Comparison of ENCODE assay signal across 17 cellular contexts in the genomic region with DNA sequence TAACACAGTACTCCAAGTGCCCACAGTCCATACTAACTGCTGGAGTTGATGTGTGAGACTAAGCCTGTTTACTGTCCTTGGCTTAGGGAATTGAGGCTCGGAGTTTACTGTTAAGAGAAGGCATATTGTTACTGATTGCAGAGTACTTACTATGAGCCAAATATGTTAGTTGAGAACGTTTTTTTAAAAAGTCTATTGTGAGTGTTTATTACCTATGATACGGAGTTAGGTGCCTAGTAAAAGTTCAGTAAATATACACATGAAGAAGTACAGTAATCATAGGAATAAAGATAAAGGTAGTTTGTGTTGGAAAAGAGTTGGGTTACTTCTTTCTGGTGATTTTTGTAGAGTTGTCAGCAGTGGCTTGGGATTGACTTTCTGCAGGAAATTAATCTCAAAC. TPM values are rescaled to one million over a fixed set of nuclear protein-coding genes. Genes with fewer than 3 reads are reported as not detected.
DNase-seq lines count a peak whose midpoint lies in the region; ATAC-seq, FAIRE-seq and TF ChIP-seq lines count a peak whose summit lies in the region.
"Had no signal": no experiment of that assay in that cellular context is flagged by ENCODE, and none has a peak within 500 bp of the region (broad histone marks: within the 10 kb centered on the region; RNA-seq: fewer than 3 reads in every experiment).

No MANE protein-coding gene starts in this region.

- TF ChIP-seq POLR2A in GM12892 (IDR thresholded peaks at IDR 0.05; ENCODE audit: low read depth, low read length) = no peak

- DNase-seq in CD14-positive monocyte (ENCODE audit: low spot score) (no peak), DND-41 (no peak), mucosa of descending colon (no peak), GM12892 (ENCODE audit: insufficient read length) (no peak), psoas muscle (no peak)
- DNase-seq: activated naive CD4-positive, alpha-beta T cell treated with anti-CD3 and anti-CD28 coated beads, Interleukin-2, amount 10 ng/mL, durations not matched to agents 7 days and 5 days; BE2C; NCI-H1930; NK-92 treated with Interleukin-12 subunit alpha and Interleukin-12 subunit beta, amount 100 ng/mL, for 24 hours; stimulated activated CD4-positive, alpha-beta T cell treated with anti-CD3 and anti-CD28 coated beads, Interleukin-4, amount 100 ng/mL, for 1 hour had no signal

- peaks cover 12 to 13% of the 10 kb centered on the region in 2 donors for H3K36me3 Mint-ChIP-seq in CD14-positive monocyte

- H3K9me3 Mint-ChIP-seq in CD14-positive monocyte = peaks cover 14 to 22% (median 21%) of the 10 kb centered on the region in 7 donors

- H3K9ac ChIP-seq in DND-41 (ENCODE audit: low read depth, low read length) (no peak overlapping the region), OCI-LY3 (ENCODE audit: low read length) (no peak overlapping the region)
- H3K9ac ChIP-seq: parathyroid adenoma had no signal

- ATAC-seq in DND-41 (ENCODE audit: insufficient read depth, low read depth) (peak; percentile 34; the same call in 2 of the 3 replicates), mucosa of descending colon (peak; percentile 66), psoas muscle (no peak), HG02970 (IDR thresholded peaks at IDR 0.05; ENCODE audit: low FRiP score, unreplicated experiment) (no peak)

- H3K4me3 ChIP-seq in DND-41 (ENCODE audit: low read depth in 1 of 2, low read length in 2 of 2) (no peak overlapping the region), OCI-LY3 (ENCODE audit: low read length) (no peak overlapping the region), mucosa of descending colon (no peak overlapping the region), psoas muscle (no peak overlapping the region)
- H3K4me3 ChIP-seq: coronary artery, skin epidermis, thoracic aorta had no signal

- intact Hi-C loops in CD14-positive monocyte (cut with micrococcal nuclease) = no loop called here
- intact Hi-C loops in mucosa of descending colon (cut with DNase I, micrococcal nuclease) = no loop called here
- intact Hi-C loops in psoas muscle (cut with DNase I) = no loop called here

- peaks cover 19% of the 10 kb centered on the region for H3K9me3 ChIP-seq in DND-41 (ENCODE audit: insufficient read depth, low read length, severe bottlenecking)
- H3K9me3 ChIP-seq in OCI-LY3 (ENCODE audit: insufficient read depth, low read length) = peaks cover 11% of the 10 kb centered on the region; the same call in 1 of the 2 replicates
- H3K9me3 ChIP-seq in mucosa of descending colon = peaks cover 12% of the 10 kb centered on the region
- H3K9me3 ChIP-seq in psoas muscle = peaks cover 16% of the 10 kb centered on the region
- H3K9me3 ChIP-seq: BE2C had no signal

- H3K27me3 ChIP-seq in DND-41 (ENCODE audit: insufficient read depth, low read length, poor library complexity) = no peaks in the 10 kb centered on the region
- no peaks in the 10 kb centered on the region for H3K27me3 ChIP-seq in OCI-LY3 (ENCODE audit: low read depth, low read length)
- no peaks in the 10 kb centered on the region for H3K27me3 ChIP-seq in psoas muscle (ENCODE audit: insufficient read depth in 3 of 3, low read length in 2 of 3)
- H3K27me3 ChIP-seq: BE2C had no signal

- 53 to 68% (median 64%) methylated on average over 3 of the region's 3 CpGs for WGBS in psoas muscle, 3 donors

- H3K79me2 ChIP-seq in DND-41 (ENCODE audit: insufficient read depth, low read length) (peaks cover 96% of the 10 kb centered on the region), OCI-LY3 (ENCODE audit: low read length) (no peaks in the 10 kb centered on the region)

- no peaks in the 10 kb centered on the region for H3K27me3 Mint-ChIP-seq in CD14-positive monocyte (ENCODE audit: low read depth in 3 of 3)
- H3K27me3 Mint-ChIP-seq: activated naive CD4-positive, alpha-beta T cell treated with anti-CD3 and anti-CD28 coated beads, Interleukin-2, amount 10 ng/mL, durations not matched to agents 7 days and 5 days had no signal

- H3K4me3 Mint-ChIP-seq in CD14-positive monocyte = peak overlapping the region in 1 of 2 donors; percentile 76
- H3K4me3 Mint-ChIP-seq: activated naive CD4-positive, alpha-beta T cell treated with anti-CD3 and anti-CD28 coated beads, Interleukin-2, amount 10 ng/mL, durations not matched to agents 7 days and 5 days had no signal

- no peak for FAIRE-seq in GM12892 (lab: Jason Lieb, UNC)
- FAIRE-seq: endothelial cell of umbilical vein had no signal

- H3K4me1 Mint-ChIP-seq in CD14-positive monocyte = peaks cover 26% of the 10 kb centered on the region

- H3K4me1 ChIP-seq in DND-41 (ENCODE audit: insufficient read depth, low read length) (peaks cover 44% of the 10 kb centered on the region), OCI-LY3 (ENCODE audit: low read length) (peaks cover 8% of the 10 kb centered on the region), mucosa of descending colon (ENCODE audit: low read depth) (no peaks in the 10 kb centered on the region), psoas muscle (peaks cover 30% of the 10 kb centered on the region)
- H3K4me1 ChIP-seq: BE2C had no signal

- peak overlapping the region; percentile 26 for H3K27ac ChIP-seq in DND-41 (ENCODE audit: low read length)
- no peak overlapping the region for H3K27ac ChIP-seq in OCI-LY3 (ENCODE audit: low read length)
- no peak overlapping the region for H3K27ac ChIP-seq in psoas muscle
- H3K27ac ChIP-seq: coronary artery, parathyroid adenoma, thoracic aorta had no signal

- TF ChIP-seq CTCF in CD14-positive monocyte (IDR thresholded peaks at IDR 0.05) (no peak), DND-41 (IDR thresholded peaks at IDR 0.05; ENCODE audit: borderline replicate concordance, extremely low read depth, low read length, poor library complexity, severe bottlenecking) (no peak), OCI-LY3 (IDR thresholded peaks at IDR 0.05; ENCODE audit: low read depth, low read length) (no peak), mucosa of descending colon (IDR thresholded peaks at IDR 0.05) (no peak), psoas muscle (IDR thresholded peaks at IDR 0.05) (no peak)

- H4K20me1 ChIP-seq in DND-41 (ENCODE audit: insufficient read depth, low read length) = peaks cover 60% of the 10 kb centered on the region
- H4K20me1 ChIP-seq in OCI-LY3 (ENCODE audit: insufficient read depth, low read length) = no peaks in the 10 kb centered on the region

- H3K4me2 ChIP-seq in DND-41 (ENCODE audit: insufficient read depth, low read length) (no peak overlapping the region; the same call in 1 of the 2 replicates), OCI-LY3 (ENCODE audit: low read length) (peak overlapping the region; percentile 33)

- H3K36me3 ChIP-seq in DND-41 (ENCODE audit: insufficient read depth, low read length) (peaks cover 44% of the 10 kb centered on the region), OCI-LY3 (replicated peaks; ENCODE audit: low read depth, low read length) (peaks cover 4% of the 10 kb centered on the region), mucosa of descending colon (ENCODE audit: low read depth) (no peaks in the 10 kb centered on the region), psoas muscle (ENCODE audit: insufficient read depth in 1 of 2, low read depth in 1 of 2) (no peaks in the 10 kb centered on the region)
- H3K36me3 ChIP-seq: BE2C, thoracic aorta had no signal

- H2AFZ ChIP-seq in DND-41 (ENCODE audit: low read depth, low read length) (no peak overlapping the region), OCI-LY3 (ENCODE audit: low read depth, low read length) (no peak overlapping the region)
- H2AFZ ChIP-seq: parathyroid adenoma had no signal

- peak overlapping the region in 6 of 7 donors; percentile 10 to 89 (median 76) for H3K27ac Mint-ChIP-seq in CD14-positive monocyte
- H3K27ac Mint-ChIP-seq: activated naive CD4-positive, alpha-beta T cell treated with anti-CD3 and anti-CD28 coated beads, Interleukin-2, amount 10 ng/mL, durations not matched to agents 7 days and 5 days had no signal

RNA-seq across cellular contexts. Expression of gene ZNRF1, which starts 25.4 kb away (rescaled TPM):
- polyA plus RNA-seq in CD14-positive monocyte (1 to 10 TPM; 1.9 to 4.3 TPM), psoas muscle (10 to 100 TPM in 2 of 3 donors, 1 to 10 TPM in 1; 6.7 to 27.4 (median 15.5) TPM)
- total RNA-seq in mucosa of descending colon (10 to 100 TPM; 29.9 to 42.7 (median 39.3) TPM), psoas muscle (10 to 100 TPM; 21.1 to 57.0 (median 36.1) TPM)
- 9.2 TPM for polyA plus RNA-seq in GM12892 (2012; ENCODE audit: missing spikeins)

RNA-seq across cellular contexts. Expression of gene WDR59, which starts 39.3 kb away (rescaled TPM):
- polyA plus RNA-seq in CD14-positive monocyte = 1 to 10 TPM; 6.7 to 7.8 TPM
- total RNA-seq in mucosa of descending colon = 10 to 100 TPM; 47.3 to 74.9 (median 70.1) TPM
- polyA plus RNA-seq in GM12892 (2012; ENCODE audit: missing spikeins) = 54.7 TPM
- total RNA-seq in psoas muscle = 10 to 100 TPM; 30.6 to 48.2 (median 31.7) TPM
- polyA plus RNA-seq in psoas muscle = 10 to 100 TPM; 12.0 to 24.0 (median 14.7) TPM

Comparison
In these comparisons a context has a peak if more than half of its experiments do, and no peak if none do; other contexts are left out.
1. ATAC-seq: peak in DND-41 (single experiment) and mucosa of descending colon (single experiment); none in psoas muscle (0 of 4) and HG02970 (single experiment).